ENCODE assay signal across 9 cellular contexts in genomic region chr3:35932995-35933394, GRCh38.
DNase-seq lines count a peak whose midpoint lies in the region; ATAC-seq and TF ChIP-seq lines count a peak whose summit lies in the region.
"Had no signal": no experiment of that assay in that cellular context is flagged by ENCODE, and none has a peak within 500 bp of the region (broad histone marks: within the 10 kb centered on the region; RNA-seq: fewer than 3 reads in every experiment).

No MANE protein-coding gene starts in this region.

- H3K4me3 ChIP-seq in ascending aorta = no peak overlapping the region
- H3K4me3 ChIP-seq: body of pancreas had no signal

- intact Hi-C loops in ascending aorta (cut with DNase I) = no loop called here

- no peaks in the 10 kb centered on the region for H3K27me3 ChIP-seq in ascending aorta
- H3K27me3 ChIP-seq: body of pancreas had no signal

- TF ChIP-seq CTCF in ascending aorta (IDR thresholded peaks at IDR 0.05) = no peak

- H3K27ac ChIP-seq in ascending aorta = no peak overlapping the region
- H3K27ac ChIP-seq: body of pancreas, HL-60 had no signal

- H3K4me1 ChIP-seq in ascending aorta = no peaks in the 10 kb centered on the region
- H3K4me1 ChIP-seq: body of pancreas had no signal

- ATAC-seq in esophagus mucosa (peak; percentile 31), GM19467 (IDR thresholded peaks at IDR 0.05; ENCODE audit: unreplicated experiment) (no peak), GM18909 (IDR thresholded peaks at IDR 0.05; ENCODE audit: poor library complexity, unreplicated experiment) (no peak)
- ATAC-seq: body of pancreas had no signal

- H3K9me3 ChIP-seq in ascending aorta = no peaks in the 10 kb centered on the region
- H3K9me3 ChIP-seq: body of pancreas had no signal

- DNase-seq in GOT3 (lab: John Stamatoyannopoulos, UW) = peak; percentile 40
- DNase-seq in OCI-M1 (lab: John Stamatoyannopoulos, UW) = peak; percentile 81
- DNase-seq in renal cortical epithelial cell (ENCODE audit: low read depth) = peak; percentile 94
- no peak for DNase-seq in ascending aorta (ENCODE audit: low spot score in 2 of 2)
- DNase-seq: body of pancreas had no signal

- H3K36me3 ChIP-seq in ascending aorta = no peaks in the 10 kb centered on the region

Comparison
In these comparisons a context has a peak if more than half of its experiments do, and no peak if none do; other contexts are left out.
1. DNase-seq: peak in GOT3 (single experiment), OCI-M1 (single experiment) and renal cortical epithelial cell (single experiment); none in ascending aorta (0 of 2).